ENCODE assay signal across 1 cellular context in genomic region chr1:93093332-93094006, GRCh38.
TF ChIP-seq lines count a peak whose summit lies in the region.

No MANE protein-coding gene starts in this region.

TF ChIP-seq in H1, 55 proteins besides CTCF, POLR2A, EP300 and RAD21:
- TF ChIP-seq RXRA (IDR thresholded peaks at IDR 0.05; ENCODE audit: insufficient read depth, low read depth, low read length) = no peak
- peak; percentile 92 for TF ChIP-seq TEAD4 (IDR thresholded peaks at IDR 0.05; ENCODE audit: low read depth, low read length)
TF ChIP-seq in H1: peak in this region for 1.
